1 cellular context compared by ENCODE assay signal in genomic region chr7:77112719-77113306, GRCh38.
A peak's percentile ranks its signal among the peaks of the same experiment; 100 is the strongest.
TF ChIP-seq lines count a peak whose summit lies in the region.

No MANE protein-coding gene starts in this region.

TF ChIP-seq in HepG2, 621 proteins besides CTCF, POLR2A, EP300 and RAD21:
- TF ChIP-seq STAG1 (CRISPR knock-in tag; IDR thresholded peaks at IDR 0.05) (peak; percentile 46), ZNF362 (CRISPR knock-in tag; IDR thresholded peaks at IDR 0.05; ENCODE audit: borderline replicate concordance) (peak; percentile 70; the same call in 1 of the 2 replicates)
